In the genomic region with DNA sequence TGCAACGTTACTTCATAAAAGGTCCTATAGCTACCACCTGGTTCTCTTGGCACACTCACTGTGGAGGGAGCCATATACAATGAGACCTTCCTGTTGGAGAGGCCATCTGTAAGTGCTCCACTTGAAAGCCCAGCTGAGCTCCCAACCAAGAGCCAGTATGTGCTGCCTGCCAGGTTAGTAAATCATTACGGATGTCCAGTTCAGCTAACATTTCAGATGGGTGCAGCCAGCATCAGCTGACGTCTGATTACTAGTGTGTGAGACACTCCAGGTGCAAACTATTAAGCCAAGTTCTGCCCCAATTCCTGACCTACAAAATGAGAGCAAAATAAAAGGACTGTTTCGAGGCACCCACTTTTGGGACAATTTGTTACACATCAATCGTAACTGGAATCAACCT, we compare ENCODE assay signal across 16 cellular contexts.
DNase-seq lines count a peak whose midpoint lies in the region; ATAC-seq and TF ChIP-seq lines count a peak whose summit lies in the region.
"Had no signal": no experiment of that assay in that cellular context is flagged by ENCODE, and none has a peak within 500 bp of the region (broad histone marks: within the 10 kb centered on the region; RNA-seq: fewer than 3 reads in every experiment).

No MANE protein-coding gene starts in this region.

- H3K27ac Mint-ChIP-seq in WTC11 = no peak overlapping the region
- H3K27ac Mint-ChIP-seq: CD4-positive, alpha-beta memory T cell; H9; IgD-negative memory B cell had no signal

- H3K4me3 ChIP-seq in hepatocyte (no peak overlapping the region), Karpas-422 (ENCODE audit: low read length) (no peak overlapping the region)
- H3K4me3 ChIP-seq: GM12878 had no signal

- no peaks in the 10 kb centered on the region for H3K4me1 ChIP-seq in hepatocyte (ENCODE audit: insufficient read depth)
- no peaks in the 10 kb centered on the region for H3K4me1 ChIP-seq in Karpas-422 (ENCODE audit: low read length)
- H3K4me1 ChIP-seq: BE2C had no signal

- H3K27me3 Mint-ChIP-seq in WTC11 (ENCODE audit: low read depth) = no peaks in the 10 kb centered on the region
- H3K27me3 Mint-ChIP-seq: CD4-positive, alpha-beta memory T cell; IgD-negative memory B cell had no signal

- ATAC-seq in WTC11 = no peak
- ATAC-seq: GM12878 had no signal

- H3K9me2 ChIP-seq in hepatocyte (replicated peaks; ENCODE audit: insufficient read depth) (no peaks in the 10 kb centered on the region), Karpas-422 (replicated peaks; ENCODE audit: insufficient read depth, low read length) (no peaks in the 10 kb centered on the region)
- H3K9me2 ChIP-seq: SK-N-SH had no signal

- CTCF ChIA-PET in WTC11 (lab: Charles Lee) = no interaction called here

- H2AFZ ChIP-seq in hepatocyte (no peak overlapping the region), Karpas-422 (ENCODE audit: low read length) (no peak overlapping the region)

- POLR2A ChIA-PET in WTC11 (lab: Charles Lee) = no interaction called here

- H3K27me3 ChIP-seq in hepatocyte (no peaks in the 10 kb centered on the region), Karpas-422 (ENCODE audit: low read length) (no peaks in the 10 kb centered on the region)
- H3K27me3 ChIP-seq: BE2C had no signal

- DNase-seq in DMS53 treated with DMSO at 0.1 percent for 48 hours (lab: John Stamatoyannopoulos, UW; ENCODE audit: unreplicated experiment) = peak; percentile 7
- peak; percentile 35 for DNase-seq in NCI-H345 treated with DMSO at 0.1 percent for 48 hours (lab: John Stamatoyannopoulos, UW; ENCODE audit: unreplicated experiment)
- DNase-seq in SHP77 (lab: John Stamatoyannopoulos, UW) = peak; percentile 96 to 98
- DNase-seq in renal cortical epithelial cell (ENCODE audit: low read depth) = peak; percentile 47
- no peak for DNase-seq in WTC11 (ENCODE audit: low spot score)
- no peak for DNase-seq in hepatocyte (ENCODE audit: low spot score)
- no peak for DNase-seq in Karpas-422
- DNase-seq: BE2C; CD4-positive, alpha-beta memory T cell; H9; NCI-H1694; NCI-H2171 treated with DMSO at 0.1 percent for 48 hours; NCI-H526; SK-N-SH had no signal

- H4K20me1 ChIP-seq in hepatocyte (ENCODE audit: insufficient read depth, poor library complexity, severe bottlenecking) (no peaks in the 10 kb centered on the region), Karpas-422 (ENCODE audit: insufficient read depth, low read depth, low read length) (no peaks in the 10 kb centered on the region)

- no peak overlapping the region for H3K9ac ChIP-seq in Karpas-422 (ENCODE audit: low read length)
- H3K9ac ChIP-seq: SK-N-SH had no signal

- no peaks in the 10 kb centered on the region for H3K36me3 Mint-ChIP-seq in WTC11
- H3K36me3 Mint-ChIP-seq: CD4-positive, alpha-beta memory T cell; IgD-negative memory B cell had no signal

- no peaks in the 10 kb centered on the region for H3K9me3 Mint-ChIP-seq in WTC11
- H3K9me3 Mint-ChIP-seq: H9 had no signal

- TF ChIP-seq CTCF in WTC11 (IDR thresholded peaks at IDR 0.05) (no peak), hepatocyte (IDR thresholded peaks at IDR 0.05; ENCODE audit: poor library complexity) (no peak)

- H3K9me3 ChIP-seq in hepatocyte (ENCODE audit: low read depth) (no peaks in the 10 kb centered on the region), Karpas-422 (ENCODE audit: low read length) (no peaks in the 10 kb centered on the region)
- H3K9me3 ChIP-seq: BE2C, SK-N-SH had no signal

- no peaks in the 10 kb centered on the region; the same call in 1 of the 2 replicates for H3K4me1 Mint-ChIP-seq in WTC11
- H3K4me1 Mint-ChIP-seq: CD4-positive, alpha-beta memory T cell; IgD-negative memory B cell had no signal

- H3K27ac ChIP-seq in hepatocyte = no peak overlapping the region
- H3K27ac ChIP-seq in Karpas-422 (ENCODE audit: low read length) = no peak overlapping the region

- H3K36me3 ChIP-seq in hepatocyte (replicated peaks; ENCODE audit: insufficient read depth, low read depth) = no peaks in the 10 kb centered on the region
- no peaks in the 10 kb centered on the region for H3K36me3 ChIP-seq in Karpas-422 (ENCODE audit: insufficient read depth, low read length)
- H3K36me3 ChIP-seq: BE2C had no signal

- 90% methylated on average over 5 of the region's 5 CpGs for WGBS in hepatocyte (ENCODE audit: low lambda C conversion rate, missing lambda C conversion rate)

- H3K4me3 Mint-ChIP-seq in WTC11 = no peak overlapping the region
- H3K4me3 Mint-ChIP-seq: CD4-positive, alpha-beta memory T cell; H9; IgD-negative memory B cell had no signal

- H3K4me2 ChIP-seq in hepatocyte (no peak overlapping the region), Karpas-422 (ENCODE audit: low read depth, low read length, poor library complexity, severe bottlenecking) (no peak overlapping the region)
- H3K4me2 ChIP-seq: SK-N-SH had no signal

- H3K79me2 ChIP-seq in hepatocyte (no peaks in the 10 kb centered on the region), Karpas-422 (ENCODE audit: low read length) (no peaks in the 10 kb centered on the region)

TF ChIP-seq in WTC11, 78 proteins besides CTCF, POLR2A, EP300 and RAD21:
- no peak for TF ChIP-seq MXD4 (CRISPR knock-in tag; IDR thresholded peaks at IDR 0.05; ENCODE audit: borderline replicate concordance)
- TF ChIP-seq GABPB1 (CRISPR knock-in tag; IDR thresholded peaks at IDR 0.05) = no peak
- TF ChIP-seq ZNF121 (CRISPR knock-in tag; IDR thresholded peaks at IDR 0.05) = no peak
- TF ChIP-seq JUN (CRISPR knock-in tag; IDR thresholded peaks at IDR 0.05) = no peak
- TF ChIP-seq EMX1 (CRISPR knock-in tag; IDR thresholded peaks at IDR 0.05) = no peak
- TF ChIP-seq ZNF219 (CRISPR knock-in tag; IDR thresholded peaks at IDR 0.05; ENCODE audit: borderline replicate concordance) = no peak
- no peak for TF ChIP-seq GTF2I (CRISPR knock-in tag; conservative IDR thresholded peaks at IDR 0.05)
- no peak for TF ChIP-seq KAT7 (CRISPR knock-in tag; IDR thresholded peaks at IDR 0.05; ENCODE audit: borderline replicate concordance)

Comparison
In these comparisons a context has a peak if more than half of its experiments do, and no peak if none do; other contexts are left out.
1. DNase-seq: peak in DMS53 treated with DMSO at 0.1 percent for 48 hours (single experiment), NCI-H345 treated with DMSO at 0.1 percent for 48 hours (single experiment), SHP77 (2 of 2) and renal cortical epithelial cell (single experiment); none in WTC11 (single experiment), hepatocyte (single experiment) and Karpas-422 (single experiment).